Comparison of ENCODE assay signal across 12 cellular contexts in genomic region chr9:127987103-127987614, GRCh38. TPM values are rescaled to one million over a fixed set of nuclear protein-coding genes. Genes with fewer than 3 reads are reported as not detected.
DNase-seq lines count a peak whose midpoint lies in the region; ATAC-seq, FAIRE-seq and TF ChIP-seq lines count a peak whose summit lies in the region.
"Had no signal": no experiment of that assay in that cellular context is flagged by ENCODE, and none has a peak within 500 bp of the region (broad histone marks: within the 10 kb centered on the region; RNA-seq: fewer than 3 reads in every experiment).

No MANE protein-coding gene starts in this region.

- peak; percentile 90 for FAIRE-seq in RCC 7860 (lab: Jason Lieb, UNC)
- FAIRE-seq: A204.1 had no signal

- no peaks in the 10 kb centered on the region for H3K9me3 Mint-ChIP-seq in stimulated activated naive B cell treated with anti-CD40 and anti-IgM and Interleukin-4, amounts not matched to agents 10 μg/mL and 1 μg/mL and 100 μg/mL, for 72 hours
- H3K9me3 Mint-ChIP-seq: activated naive CD4-positive, alpha-beta T cell treated with anti-CD3 and anti-CD28 coated beads, Interleukin-2, amount 50 U/mL, for 72 hours had no signal

- peak overlapping the region; percentile 87 for H3K27ac Mint-ChIP-seq in stimulated activated naive B cell treated with anti-CD40 and anti-IgM and Interleukin-4, amounts not matched to agents 10 μg/mL and 1 μg/mL and 100 μg/mL, for 72 hours
- H3K27ac Mint-ChIP-seq: activated naive CD4-positive, alpha-beta T cell treated with anti-CD3 and anti-CD28 coated beads, Interleukin-2, amount 50 U/mL, for 72 hours had no signal

- no peak overlapping the region for H3K4me3 Mint-ChIP-seq in stimulated activated naive B cell treated with anti-CD40 and anti-IgM and Interleukin-4, amounts not matched to agents 10 μg/mL and 1 μg/mL and 100 μg/mL, for 72 hours

- H3K36me3 Mint-ChIP-seq in stimulated activated naive B cell treated with anti-CD40 and anti-IgM and Interleukin-4, amounts not matched to agents 10 μg/mL and 1 μg/mL and 100 μg/mL, for 72 hours = no peaks in the 10 kb centered on the region

- no peak for TF ChIP-seq CTCF in fibroblast of the aortic adventitia (IDR thresholded peaks at IDR 0.05; ENCODE audit: insufficient read depth, low read length)

- H3K27me3 Mint-ChIP-seq in stimulated activated naive B cell treated with anti-CD40 and anti-IgM and Interleukin-4, amounts not matched to agents 10 μg/mL and 1 μg/mL and 100 μg/mL, for 72 hours = no peaks in the 10 kb centered on the region

- peaks cover 48 to 70% of the 10 kb centered on the region in 2 donors for H3K4me1 Mint-ChIP-seq in stimulated activated naive B cell treated with anti-CD40 and anti-IgM and Interleukin-4, amounts not matched to agents 10 μg/mL and 1 μg/mL and 100 μg/mL, for 72 hours

- peak; percentile 22 for DNase-seq in NCI-H146 (lab: John Stamatoyannopoulos, UW)
- no peak for DNase-seq in NCI-H146 treated with DMSO at 0.1 percent for 48 hours (lab: John Stamatoyannopoulos, UW; ENCODE audit: unreplicated experiment)
- DNase-seq in RCC 7860 (ENCODE audit: low spot score) = peak; percentile 89
- peak; percentile 58 for DNase-seq in fibroblast of the aortic adventitia (ENCODE audit: low read depth)
- DNase-seq in stimulated activated naive B cell treated with anti-CD40 and anti-IgM and Interleukin-4, amounts not matched to agents 10 μg/mL and 1 μg/mL and 100 μg/mL, for 72 hours = peak; percentile 27
- DNase-seq in MV-4-11 (lab: John Stamatoyannopoulos, UW) = no peak
- no peak for DNase-seq in GM19240 (ENCODE audit: insufficient read length, low spot score)
- DNase-seq in NCI-H2081 treated with DMSO at 0.1 percent for 48 hours (lab: John Stamatoyannopoulos, UW) = no peak
- DNase-seq: NCI-H774, transverse colon had no signal

- peak; percentile 26 to 48 for ATAC-seq in stimulated activated naive B cell treated with anti-CD40 and anti-IgM and Interleukin-4, amounts not matched to agents 10 μg/mL and 1 μg/mL and 100 μg/mL, for 72 hours (replicated peaks)
- ATAC-seq: activated naive CD4-positive, alpha-beta T cell treated with anti-CD3 and anti-CD28 coated beads, Interleukin-2, amount 50 U/mL, for 72 hours had no signal

- no peak overlapping the region for H3K4me3 ChIP-seq in fibroblast of the aortic adventitia (ENCODE audit: low read depth, low read length)
- H3K4me3 ChIP-seq: transverse colon had no signal

RNA-seq across cellular contexts. Expression of gene EEIG1, which starts 6.4 kb away (rescaled TPM):
- total RNA-seq in fibroblast of the aortic adventitia (ENCODE audit: low replicate concordance) = 32.4 and 50.3 TPM in 2 replicates

RNA-seq across cellular contexts. Expression of gene DPM2, which starts 49.5 kb away (rescaled TPM):
- total RNA-seq in fibroblast of the aortic adventitia (ENCODE audit: low replicate concordance) = 7.0 and 19.9 TPM in 2 replicates

RNA-seq across cellular contexts. Expression of gene PIP5KL1, which starts 56.6 kb away (rescaled TPM):
- total RNA-seq in fibroblast of the aortic adventitia (ENCODE audit: low replicate concordance) = 1.6 and 2.6 TPM in 2 replicates

Comparison
In these comparisons a context has a peak if more than half of its experiments do, and no peak if none do; other contexts are left out.
1. DNase-seq: peak in NCI-H146 (single experiment), RCC 7860 (single experiment), fibroblast of the aortic adventitia (single experiment) and stimulated activated naive B cell treated with anti-CD40 and anti-IgM and Interleukin-4, amounts not matched to agents 10 μg/mL and 1 μg/mL and 100 μg/mL, for 72 hours (single experiment); none in NCI-H146 treated with DMSO at 0.1 percent for 48 hours (single experiment), MV-4-11 (single experiment), GM19240 (single experiment) and NCI-H2081 treated with DMSO at 0.1 percent for 48 hours (single experiment).